In genomic region chr6:100171533-100172321, GRCh38 we compare ENCODE assay signal across 10 cellular contexts.
DNase-seq lines count a peak whose midpoint lies in the region; ATAC-seq and TF ChIP-seq lines count a peak whose summit lies in the region.
"Had no signal": no experiment of that assay in that cellular context is flagged by ENCODE, and none has a peak within 500 bp of the region (broad histone marks: within the 10 kb centered on the region; RNA-seq: fewer than 3 reads in every experiment).

No MANE protein-coding gene starts in this region.

- H3K4me1 ChIP-seq in OCI-LY3 (ENCODE audit: low read length) (peaks cover 16% of the 10 kb centered on the region), A673 (ENCODE audit: insufficient read depth, low read length, poor library complexity, severe bottlenecking) (no peaks in the 10 kb centered on the region)
- no peaks in the 10 kb centered on the region for H3K4me1 ChIP-seq in CD8-positive, alpha-beta T cell (ENCODE audit: insufficient read depth, low read length)

- H3K4me3 ChIP-seq in OCI-LY3 (ENCODE audit: low read length) (no peak overlapping the region), A673 (ENCODE audit: low read depth, low read length, poor library complexity, severe bottlenecking) (no peak overlapping the region)
- H3K4me3 ChIP-seq in CD8-positive, alpha-beta T cell (ENCODE audit: low read depth, low read length), result no peak overlapping the region

- H3K36me3 ChIP-seq in OCI-LY3 (replicated peaks; ENCODE audit: low read depth, low read length) (no peaks in the 10 kb centered on the region), A673 (ENCODE audit: insufficient read depth, low read length, poor library complexity, severe bottlenecking) (no peaks in the 10 kb centered on the region)
- H3K36me3 ChIP-seq in CD8-positive, alpha-beta T cell (ENCODE audit: insufficient read depth, low read length), result no peaks in the 10 kb centered on the region

- no peak overlapping the region for H3K27ac Mint-ChIP-seq in CD8-positive, alpha-beta T cell
- H3K27ac Mint-ChIP-seq: activated naive CD4-positive, alpha-beta T cell treated with anti-CD3 and anti-CD28 coated beads, Interleukin-2, amount 50 U/mL, for 24 hours had no signal

- H3K9ac ChIP-seq in OCI-LY3 (ENCODE audit: low read length), result no peak overlapping the region

- no peak overlapping the region for H3K4me3 Mint-ChIP-seq in CD8-positive, alpha-beta T cell
- H3K4me3 Mint-ChIP-seq: activated naive CD4-positive, alpha-beta T cell treated with anti-CD3 and anti-CD28 coated beads, Interleukin-2, amount 50 U/mL, for 24 hours had no signal

- H3K27ac ChIP-seq in OCI-LY3 (ENCODE audit: low read length), result no peak overlapping the region; the same call in 1 of the 2 replicates
- H3K27ac ChIP-seq in A673 (ENCODE audit: low read depth, low read length, poor library complexity, severe bottlenecking), result no peak overlapping the region
- H3K27ac ChIP-seq in CD8-positive, alpha-beta T cell (ENCODE audit: low read depth, low read length), result no peak overlapping the region

- peak overlapping the region; percentile 32; the same call in 1 of the 2 replicates for H3K4me2 ChIP-seq in OCI-LY3 (ENCODE audit: low read length)

- H3K79me2 ChIP-seq in OCI-LY3 (ENCODE audit: low read length), result no peaks in the 10 kb centered on the region

- H3K9me3 ChIP-seq in OCI-LY3 (ENCODE audit: insufficient read depth, low read length), result no peaks in the 10 kb centered on the region
- no peaks in the 10 kb centered on the region for H3K9me3 ChIP-seq in A673 (ENCODE audit: low read depth, low read length, poor library complexity, severe bottlenecking)
- no peaks in the 10 kb centered on the region for H3K9me3 ChIP-seq in CD8-positive, alpha-beta T cell (ENCODE audit: low read length)

- H3K27me3 Mint-ChIP-seq in CD8-positive, alpha-beta T cell (ENCODE audit: low read depth), result no peaks in the 10 kb centered on the region

- H3K36me3 Mint-ChIP-seq in CD8-positive, alpha-beta T cell, result no peaks in the 10 kb centered on the region
- H3K36me3 Mint-ChIP-seq: activated naive CD4-positive, alpha-beta T cell treated with anti-CD3 and anti-CD28 coated beads, Interleukin-2, amount 50 U/mL, for 24 hours had no signal

- H4K20me1 ChIP-seq in OCI-LY3 (ENCODE audit: insufficient read depth, low read length), result no peaks in the 10 kb centered on the region

- intact Hi-C loops in A673 (cut with micrococcal nuclease; ENCODE audit: unreplicated experiment), result no loop called here
- intact Hi-C loops in CD8-positive, alpha-beta T cell (cut with DNase I, micrococcal nuclease), result no loop called here

- peak; percentile 71 for ATAC-seq in GM19043 (IDR thresholded peaks at IDR 0.05; ENCODE audit: low read depth, unreplicated experiment)
- ATAC-seq in HG03025 (IDR thresholded peaks at IDR 0.05; ENCODE audit: low FRiP score, unreplicated experiment), result peak; percentile 66
- no peak for ATAC-seq in CD8-positive, alpha-beta T cell

- H3K9me3 Mint-ChIP-seq in CD8-positive, alpha-beta T cell, result no peaks in the 10 kb centered on the region
- H3K9me3 Mint-ChIP-seq: activated naive CD4-positive, alpha-beta T cell treated with anti-CD3 and anti-CD28 coated beads, Interleukin-2, amount 50 U/mL, for 24 hours had no signal

- CTCF ChIA-PET in A673 (lab: Charles Lee), result no interaction called here
- CTCF ChIA-PET in CD8-positive, alpha-beta T cell (lab: Charles Lee), result no interaction called here

- peak; percentile 14 for DNase-seq in A172 (ENCODE audit: low spot score)
- no peak for DNase-seq in UCSD-AML1 (lab: John Stamatoyannopoulos, UW; ENCODE audit: unreplicated experiment)
- no peak for DNase-seq in A673 (ENCODE audit: low spot score)
- no peak for DNase-seq in activated T-cell treated with anti-CD3 and anti-CD28 coated beads, Interleukin-2, amount 50 U/mL, for 48 hours
- no peak for DNase-seq in CD8-positive, alpha-beta T cell
- DNase-seq: NCI-H82 had no signal

- H2AFZ ChIP-seq in OCI-LY3 (ENCODE audit: low read depth, low read length), result no peak overlapping the region

- BruUV-seq in A673 (replicated peaks; lab: Mats Ljungman, UMichigan), result no TSS peak

- H3K27me3 ChIP-seq in OCI-LY3 (ENCODE audit: low read depth, low read length) (no peaks in the 10 kb centered on the region), A673 (replicated peaks; ENCODE audit: insufficient read depth, low read depth, low read length, poor library complexity) (no peaks in the 10 kb centered on the region)
- H3K27me3 ChIP-seq in CD8-positive, alpha-beta T cell (ENCODE audit: insufficient read depth, low read length), result no peaks in the 10 kb centered on the region

- H3K4me1 Mint-ChIP-seq in CD8-positive, alpha-beta T cell (ENCODE audit: low read depth), result no peaks in the 10 kb centered on the region
- H3K4me1 Mint-ChIP-seq: activated naive CD4-positive, alpha-beta T cell treated with anti-CD3 and anti-CD28 coated beads, Interleukin-2, amount 50 U/mL, for 24 hours had no signal

- POLR2A ChIA-PET in A673 (lab: Charles Lee; ENCODE audit: low non-redundant PET), result no interaction called here
- POLR2A ChIA-PET in CD8-positive, alpha-beta T cell (lab: Charles Lee), result no interaction called here

- no peak for TF ChIP-seq CTCF in OCI-LY3 (IDR thresholded peaks at IDR 0.05; ENCODE audit: low read depth, low read length)
- TF ChIP-seq CTCF in A673 (conservative IDR thresholded peaks at IDR 0.05; ENCODE audit: low read depth, low read length), result no peak
- TF ChIP-seq CTCF in CD8-positive, alpha-beta T cell (IDR thresholded peaks at IDR 0.05), result no peak
